In the genomic region with DNA sequence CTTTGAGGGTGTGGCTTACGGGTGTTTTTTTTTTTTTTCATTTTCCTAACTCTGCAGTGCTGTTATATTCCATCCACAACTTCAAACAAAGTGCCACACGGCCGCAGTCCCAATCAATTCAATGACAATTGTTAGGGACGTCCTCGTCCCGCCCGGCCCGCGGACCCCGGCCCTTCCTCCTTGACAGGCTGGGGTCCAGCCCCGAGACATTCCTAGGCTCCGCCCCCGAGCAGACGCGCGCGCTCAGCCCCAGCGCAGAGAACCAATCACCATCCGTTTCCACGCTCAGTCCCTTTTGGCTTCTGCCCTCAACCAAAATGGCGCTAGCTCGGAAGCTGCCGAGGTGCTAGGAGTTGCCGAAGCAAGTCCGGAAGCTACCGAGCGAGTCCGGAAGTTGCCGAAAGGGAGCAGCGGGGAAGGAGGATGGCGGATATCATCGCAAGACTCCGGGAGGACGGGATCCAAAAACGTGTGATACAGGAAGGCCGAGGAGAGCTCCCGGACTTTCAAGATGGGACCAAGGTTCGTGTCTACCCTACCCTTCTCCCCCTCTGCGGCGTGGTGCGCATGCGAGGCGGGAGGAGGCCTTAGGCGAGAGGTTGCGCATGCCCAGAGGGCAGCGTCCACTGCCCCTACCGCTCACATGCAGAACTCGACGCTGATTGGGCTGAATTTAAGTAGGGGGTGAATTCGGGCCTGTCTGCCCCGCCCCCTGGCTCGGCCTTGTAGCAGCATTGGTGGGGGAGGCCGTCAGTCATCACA, we compare ENCODE assay signal across 8 cellular contexts. TPM values are rescaled to one million over a fixed set of nuclear protein-coding genes. Genes with fewer than 3 reads are reported as not detected.
A peak's percentile ranks its signal among the peaks of the same experiment; 100 is the strongest.
DNase-seq lines count a peak whose midpoint lies in the region; ATAC-seq and TF ChIP-seq lines count a peak whose summit lies in the region.

A gene (plus strand): TSS at position 291 of the 762 bp plus-strand sequence. CDS start 133 bp downstream, at position 424.

- TF ChIP-seq CTCF in GM13976 (IDR thresholded peaks at IDR 0.05; ENCODE audit: borderline replicate concordance, control extremely low read depth, extremely low read depth, insufficient read depth, missing control alignments) (peak; percentile 11), heart right ventricle (IDR thresholded peaks at IDR 0.05) (peak in 5 of 9 donors; percentile 20 to 38 (median 33)), upper lobe of right lung (IDR thresholded peaks at IDR 0.05) (peak; percentile 33)

- H3K4me3 ChIP-seq in heart right ventricle (peak within 1 kb of the TSS; percentile 29 to 66 (median 55)), upper lobe of right lung (peak within 1 kb of the TSS; percentile 62)

- H3K27me3 ChIP-seq in heart right ventricle (peaks cover 0 to 6% (median 0%) of the 10 kb centered on the region in 7 donors), upper lobe of right lung (no peaks in the 10 kb centered on the region)

- intact Hi-C loops in T-helper 1 cell treated with Interleukin-12 subunit alpha and Interleukin-12 subunit beta and Interleukin-4 antibody, amounts not matched to agents 30 ng/mL and 1 ng/mL, for 36 hours (cut with micrococcal nuclease): loop anchor here (1.0 to 10.0 kb wide), 8 partner anchors 14 to 1868 kb away; a partner anchor contains a TSS
- intact Hi-C loops in heart right ventricle (cut with DNase I): loop anchor here in 2 of 10 donors (2.0 to 5.0 kb wide), 2 partner anchors 24 to 81 kb away; a partner anchor contains a TSS
- intact Hi-C loops in posterior vena cava (cut with DNase I): no loop called here
- intact Hi-C loops in upper lobe of right lung (cut with DNase I): no loop called here

- H3K4me1 ChIP-seq in heart right ventricle: peaks cover 8 to 48% (median 23%) of the 10 kb centered on the region in 9 donors
- peaks cover 36% of the 10 kb centered on the region for H3K4me1 ChIP-seq in upper lobe of right lung

- in situ Hi-C loops in GM13976 (cut with MboI; ENCODE audit: low sequenced_read_pairs, unreplicated experiment): no loop called here

- H3K36me3 ChIP-seq in heart right ventricle (peaks cover 0 to 18% (median 0%) of the 10 kb centered on the region in 9 donors), upper lobe of right lung (peaks cover 15% of the 10 kb centered on the region)

- ATAC-seq in HG02870 (IDR thresholded peaks at IDR 0.05; ENCODE audit: unreplicated experiment): peak; percentile 54
- peak; percentile 98 to 99 (median 98) for ATAC-seq in heart right ventricle
- peak; percentile 98 for ATAC-seq in upper lobe of right lung

- H3K27ac ChIP-seq in heart right ventricle (peak within 1 kb of the TSS; percentile 67 to 93 (median 84)), upper lobe of right lung (peak within 1 kb of the TSS; percentile 88)

- peak; percentile 95 for DNase-seq in GM13976 (ENCODE audit: low spot score)
- peak; percentile 99 for DNase-seq in NCI-H146 treated with DMSO at 0.1 percent for 48 hours (lab: John Stamatoyannopoulos, UW; ENCODE audit: unreplicated experiment)
- peak; percentile 96 for DNase-seq in amniotic epithelial cell (ENCODE audit: low read depth)
- peak; percentile 97 to 98 for DNase-seq in heart right ventricle
- DNase-seq in posterior vena cava (ENCODE audit: low spot score): peak; percentile 99
- DNase-seq in upper lobe of right lung: peak; percentile 97

- H3K9me3 ChIP-seq in heart right ventricle: no peaks in the 10 kb centered on the region
- no peaks in the 10 kb centered on the region for H3K9me3 ChIP-seq in upper lobe of right lung

- WGBS in heart right ventricle, 2 donors: 1 to 2% methylated on average over 46 to 53 of the region's 53 CpGs

RNA-seq across cellular contexts. Expression of the gene that starts here (rescaled TPM):
- 149 and 163 TPM in 2 replicates for total RNA-seq in T-helper 1 cell treated with Interleukin-12 subunit alpha and Interleukin-12 subunit beta and Interleukin-4 antibody, amounts not matched to agents 30 ng/mL and 1 ng/mL, for 36 hours
- 10 to 100 TPM; 37.5 to 63.0 (median 49.8) TPM for total RNA-seq in heart right ventricle
- polyA plus RNA-seq in heart right ventricle: 100 to 1,000 TPM in 1 of 2 donors, 10 to 100 TPM in 1; 74.8 to 104 TPM
- 10 to 100 TPM; 44.4 to 50.5 TPM for total RNA-seq in posterior vena cava
- 87.0 TPM for total RNA-seq in upper lobe of right lung

Comparison
In these comparisons a context has a peak if more than half of its experiments do, and no peak if none do; other contexts are left out.
1. Peak in every context shown above with its lines: DNase-seq, ATAC-seq, H3K4me3 ChIP-seq and H3K27ac ChIP-seq.